Comparison of ENCODE assay signal across 8 cellular contexts in genomic region chr17:81513669-81514484, GRCh38. TPM values are rescaled to one million over a fixed set of nuclear protein-coding genes. Genes with fewer than 3 reads are reported as not detected.
DNase-seq lines count a peak whose midpoint lies in the region; ATAC-seq and TF ChIP-seq lines count a peak whose summit lies in the region.

No MANE protein-coding gene starts in this region.

- no peaks in the 10 kb centered on the region for H3K36me3 ChIP-seq in mucosa of descending colon (ENCODE audit: low read depth)
- H3K36me3 ChIP-seq in thoracic aorta = peaks cover 34% of the 10 kb centered on the region

- peaks cover 36% of the 10 kb centered on the region for H3K36me3 Mint-ChIP-seq in activated CD8-positive, alpha-beta memory T cell treated with anti-CD3 and anti-CD28 coated beads, Interleukin-2, amount 10 ng/mL, durations not matched to agents 7 days and 5 days

- H3K9me3 ChIP-seq in mucosa of descending colon (no peaks in the 10 kb centered on the region), thoracic aorta (no peaks in the 10 kb centered on the region)

- no peaks in the 10 kb centered on the region for H3K27me3 Mint-ChIP-seq in activated CD8-positive, alpha-beta memory T cell treated with anti-CD3 and anti-CD28 coated beads, Interleukin-2, amount 10 ng/mL, durations not matched to agents 7 days and 5 days

- peak; percentile 4 for ATAC-seq in activated CD8-positive, alpha-beta memory T cell treated with anti-CD3 and anti-CD28 coated beads, Interleukin-2, amount 10 ng/mL, durations not matched to agents 7 days and 5 days
- ATAC-seq in mucosa of descending colon = peak; percentile 12
- no peak for ATAC-seq in thoracic aorta (ENCODE audit: insufficient number of reproducible peaks, low FRiP score, low read depth)

- peak overlapping the region; percentile 65 for H3K4me3 ChIP-seq in epithelial cell of proximal tubule (ENCODE audit: low read depth, low read length)
- H3K4me3 ChIP-seq in mucosa of descending colon = peak overlapping the region; percentile 98
- peak overlapping the region; percentile 99 for H3K4me3 ChIP-seq in thoracic aorta

- H3K4me1 Mint-ChIP-seq in activated CD8-positive, alpha-beta memory T cell treated with anti-CD3 and anti-CD28 coated beads, Interleukin-2, amount 10 ng/mL, durations not matched to agents 7 days and 5 days = peaks cover 45% of the 10 kb centered on the region

- CTCF ChIA-PET in activated CD8-positive, alpha-beta memory T cell treated with anti-CD3 and anti-CD28 coated beads, Interleukin-2, amount 10 ng/mL, durations not matched to agents 7 days and 5 days (lab: Charles Lee) = interaction anchor here (0.7 to 1.0 kb wide), 2 partner anchors 29 to 87 kb away, joined by 3 read pairs; no protein-coding TSS in a partner anchor

- DNase-seq in NCI-H510A treated with DMSO at 0.1 percent for 48 hours (lab: John Stamatoyannopoulos, UW) (peak; percentile 60), NCI-H510A (lab: John Stamatoyannopoulos, UW) (no peak), NCI-H1105 (lab: John Stamatoyannopoulos, UW) (peak; percentile 66), epithelial cell of proximal tubule (ENCODE audit: low read depth) (no peak), mucosa of descending colon (peak; percentile 71 to 85 (median 81)), thoracic aorta (ENCODE audit: low spot score) (no peak), 8988T (no peak)
- peak; percentile 64 for DNase-seq in activated CD8-positive, alpha-beta memory T cell treated with anti-CD3 and anti-CD28 coated beads, Interleukin-2, amount 10 ng/mL, durations not matched to agents 7 days and 5 days

- peak overlapping the region; percentile 92 for H3K27ac Mint-ChIP-seq in activated CD8-positive, alpha-beta memory T cell treated with anti-CD3 and anti-CD28 coated beads, Interleukin-2, amount 10 ng/mL, durations not matched to agents 7 days and 5 days

- peak overlapping the region; percentile 79 for H3K4me3 Mint-ChIP-seq in activated CD8-positive, alpha-beta memory T cell treated with anti-CD3 and anti-CD28 coated beads, Interleukin-2, amount 10 ng/mL, durations not matched to agents 7 days and 5 days

- H3K27me3 ChIP-seq in thoracic aorta (replicated peaks; ENCODE audit: insufficient read depth) = no peaks in the 10 kb centered on the region

- intact Hi-C loops in mucosa of descending colon (cut with DNase I, micrococcal nuclease) = loop anchor here in 1 of 2 donors (10.0 kb wide), 1 partner anchor 119 kb away; the partner anchor contains the start of gene BAHCC1

- H3K4me1 ChIP-seq in mucosa of descending colon (ENCODE audit: low read depth) (peaks cover 33% of the 10 kb centered on the region), thoracic aorta (ENCODE audit: control insufficient read depth in 1 of 2, low read depth in 2 of 2) (peaks cover 31 to 33% of the 10 kb centered on the region in 2 donors)

- H3K27ac ChIP-seq in thoracic aorta = peak overlapping the region; percentile 99 to 100

- TF ChIP-seq CTCF in epithelial cell of proximal tubule (conservative IDR thresholded peaks at IDR 0.05; ENCODE audit: low read depth, low read length) (no peak), mucosa of descending colon (IDR thresholded peaks at IDR 0.05) (no peak), thoracic aorta (IDR thresholded peaks at IDR 0.05) (no peak)

- H3K9me3 Mint-ChIP-seq in activated CD8-positive, alpha-beta memory T cell treated with anti-CD3 and anti-CD28 coated beads, Interleukin-2, amount 10 ng/mL, durations not matched to agents 7 days and 5 days (ENCODE audit: low read depth) = no peaks in the 10 kb centered on the region

RNA-seq across cellular contexts. Expression of gene ACTG1, which starts 1.3 kb away (rescaled TPM):
- 1,000 to 10,000 TPM; 3,566 to 4,759 TPM for total RNA-seq in activated CD8-positive, alpha-beta memory T cell treated with anti-CD3 and anti-CD28 coated beads, Interleukin-2, amount 10 ng/mL, durations not matched to agents 7 days and 5 days
- 8,322 and 8,951 TPM in 2 replicates for total RNA-seq in epithelial cell of proximal tubule
- total RNA-seq in mucosa of descending colon = 1,000 to 10,000 TPM; 1,922 to 4,060 (median 3,184) TPM
- total RNA-seq in thoracic aorta = 1,000 to 10,000 TPM; 4,421 to 4,935 TPM

RNA-seq across cellular contexts. Expression of gene FSCN2, which starts 14.3 kb away (rescaled TPM):
- total RNA-seq in activated CD8-positive, alpha-beta memory T cell treated with anti-CD3 and anti-CD28 coated beads, Interleukin-2, amount 10 ng/mL, durations not matched to agents 7 days and 5 days = under 1 TPM; 0.41 to 0.56 TPM
- 0.51 TPM in 1 of 2 replicates, not detected in the other for total RNA-seq in epithelial cell of proximal tubule
- total RNA-seq in mucosa of descending colon = 1 to 10 TPM; 1.6 to 4.0 (median 2.5) TPM
- 1 to 10 TPM; 4.2 to 9.2 TPM for total RNA-seq in thoracic aorta

RNA-seq across cellular contexts. Expression of gene FAAP100, which starts 38.3 kb away (rescaled TPM):
- total RNA-seq in activated CD8-positive, alpha-beta memory T cell treated with anti-CD3 and anti-CD28 coated beads, Interleukin-2, amount 10 ng/mL, durations not matched to agents 7 days and 5 days = 10 to 100 TPM; 39.8 to 44.5 TPM
- total RNA-seq in epithelial cell of proximal tubule (33.8 and 38.2 TPM in 2 replicates), mucosa of descending colon (10 to 100 TPM; 23.2 to 28.9 (median 25.0) TPM), thoracic aorta (10 to 100 TPM; 43.2 to 57.9 TPM)

Comparison
In these comparisons a context has a peak if more than half of its experiments do, and no peak if none do; other contexts are left out.
1. DNase-seq: peak in NCI-H510A treated with DMSO at 0.1 percent for 48 hours (single experiment), NCI-H1105 (single experiment), activated CD8-positive, alpha-beta memory T cell treated with anti-CD3 and anti-CD28 coated beads, Interleukin-2, amount 10 ng/mL, durations not matched to agents 7 days and 5 days (single experiment) and mucosa of descending colon (3 of 3); none in NCI-H510A (single experiment), epithelial cell of proximal tubule (single experiment), thoracic aorta (single experiment) and 8988T (single experiment).
2. Peak in every context shown above with its lines, with median percentiles within 50 percentile points of each other: H3K4me3 ChIP-seq.